ENCODE assay signal across 9 cellular contexts in the genomic region with DNA sequence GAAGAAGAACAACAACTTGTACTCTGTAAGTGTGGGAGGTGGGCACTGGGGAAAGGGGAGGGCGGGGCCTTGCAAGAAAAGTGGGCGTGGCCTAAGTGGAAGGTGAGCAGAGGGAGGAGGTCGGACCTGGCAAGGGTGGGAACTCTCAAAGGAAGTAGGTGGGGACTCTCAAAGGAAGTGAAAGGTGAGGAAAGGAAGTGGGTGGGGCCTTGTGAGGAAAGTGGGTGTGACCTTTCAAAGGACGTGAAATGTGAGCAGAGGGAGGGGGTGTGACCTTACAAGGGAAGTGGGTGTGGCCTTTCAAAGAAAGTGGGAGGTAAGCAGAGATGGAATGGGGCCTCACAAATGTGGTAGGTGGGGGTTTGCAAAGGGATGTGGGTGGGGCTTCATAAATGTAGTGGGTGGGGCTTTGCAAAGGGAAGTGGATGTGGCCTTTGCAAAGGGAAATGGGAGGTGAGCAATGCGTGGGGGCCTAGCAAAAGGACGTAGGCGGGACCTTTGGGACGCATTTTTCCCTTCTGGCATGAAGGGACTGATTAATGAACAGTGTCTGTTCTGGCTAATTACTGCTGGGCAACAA. TPM values are rescaled to one million over a fixed set of nuclear protein-coding genes. Genes with fewer than 3 reads are reported as not detected.
DNase-seq lines count a peak whose midpoint lies in the region; ATAC-seq and TF ChIP-seq lines count a peak whose summit lies in the region.
"Had no signal": no experiment of that assay in that cellular context is flagged by ENCODE, and none has a peak within 500 bp of the region (broad histone marks: within the 10 kb centered on the region; RNA-seq: fewer than 3 reads in every experiment).

No MANE protein-coding gene starts in this region.

- POLR2A ChIA-PET in WTC11 (lab: Charles Lee): no interaction called here

- in situ Hi-C loops in Caki2 (cut with HindIII; ENCODE audit: low pct_unique_long_range_greater_than_20kb, low sequenced_read_pairs) (no loop called here), brain microvascular endothelial cell (cut with HindIII; ENCODE audit: low pct_ligation_motif_present, low sequenced_read_pairs) (no loop called here)

- DNase-seq in Caki2 (ENCODE audit: low read depth) (peak; percentile 6), WTC11 (ENCODE audit: low spot score) (peak; percentile 22), epithelial cell of esophagus (ENCODE audit: low read depth) (peak; percentile 5), hippocampal formation (lab: John Stamatoyannopoulos, UW) (no peak), brain microvascular endothelial cell (no peak)
- DNase-seq in Jurkat, Clone E6-1 (ENCODE audit: low read depth, low spot score): peak; percentile 95
- peak; percentile 7 to 59 for DNase-seq in stimulated activated CD4-positive, alpha-beta T cell treated with anti-CD3 and anti-CD28 coated beads, Interleukin-4, amount 100 ng/mL, for 4 hours

- no peaks in the 10 kb centered on the region for H3K4me1 Mint-ChIP-seq in WTC11

- no peak overlapping the region for H3K4me3 Mint-ChIP-seq in WTC11

- TF ChIP-seq CTCF in WTC11 (IDR thresholded peaks at IDR 0.05) (no peak), epithelial cell of esophagus (IDR thresholded peaks at IDR 0.05; ENCODE audit: insufficient read depth, low read depth, low read length, missing control alignments) (no peak), brain microvascular endothelial cell (IDR thresholded peaks at IDR 0.05; ENCODE audit: low read depth, low read length, missing control alignments) (no peak)

- H3K9me3 Mint-ChIP-seq in WTC11: peaks cover 44% of the 10 kb centered on the region

- no peak overlapping the region for H3K27ac ChIP-seq in brain microvascular endothelial cell

- H3K27me3 ChIP-seq in brain microvascular endothelial cell (replicated peaks): no peaks in the 10 kb centered on the region

- H3K27me3 Mint-ChIP-seq in WTC11 (ENCODE audit: low read depth): peaks cover 13% of the 10 kb centered on the region

- H3K27ac Mint-ChIP-seq in WTC11: no peak overlapping the region

- CTCF ChIA-PET in WTC11 (lab: Charles Lee): no interaction called here

- H3K36me3 ChIP-seq in brain microvascular endothelial cell (replicated peaks): no peaks in the 10 kb centered on the region

- H3K4me3 ChIP-seq in Jurkat, Clone E6-1 (ENCODE audit: low read length): no peak overlapping the region
- H3K4me3 ChIP-seq in epithelial cell of esophagus (ENCODE audit: low read length) (no peak overlapping the region), brain microvascular endothelial cell (ENCODE audit: low read depth, low read length) (no peak overlapping the region)

- ATAC-seq in WTC11 (peak; percentile 64), GM18870 (IDR thresholded peaks at IDR 0.05; ENCODE audit: unreplicated experiment) (no peak)

- H3K36me3 Mint-ChIP-seq in WTC11: peaks cover 17% of the 10 kb centered on the region

TF ChIP-seq in WTC11, 78 proteins besides CTCF, POLR2A, EP300 and RAD21:
- TF ChIP-seq SOX15 (CRISPR knock-in tag; IDR thresholded peaks at IDR 0.05): no peak
- no peak for TF ChIP-seq ZNF219 (CRISPR knock-in tag; IDR thresholded peaks at IDR 0.05; ENCODE audit: borderline replicate concordance)
- TF ChIP-seq NR1H2 (CRISPR knock-in tag; IDR thresholded peaks at IDR 0.05): no peak
- TF ChIP-seq, protein P1, sequence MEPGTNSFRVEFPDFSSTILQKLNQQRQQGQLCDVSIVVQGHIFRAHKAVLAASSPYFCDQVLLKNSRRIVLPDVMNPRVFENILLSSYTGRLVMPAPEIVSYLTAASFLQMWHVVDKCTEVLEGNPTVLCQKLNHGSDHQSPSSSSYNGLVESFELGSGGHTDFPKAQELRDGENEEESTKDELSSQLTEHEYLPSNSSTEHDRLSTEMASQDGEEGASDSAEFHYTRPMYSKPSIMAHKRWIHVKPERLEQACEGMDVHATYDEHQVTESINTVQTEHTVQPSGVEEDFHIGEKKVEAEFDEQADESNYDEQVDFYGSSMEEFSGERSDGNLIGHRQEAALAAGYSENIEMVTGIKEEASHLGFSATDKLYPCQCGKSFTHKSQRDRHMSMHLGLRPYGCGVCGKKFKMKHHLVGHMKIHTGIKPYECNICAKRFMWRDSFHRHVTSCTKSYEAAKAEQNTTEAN (CRISPR knock-in tag; IDR thresholded peaks at IDR 0.05): no peak
- no peak for TF ChIP-seq SP1 (CRISPR knock-in tag; conservative IDR thresholded peaks at IDR 0.05)
- no peak for TF ChIP-seq TEAD4 (CRISPR knock-in tag; IDR thresholded peaks at IDR 0.05)
- TF ChIP-seq ZNF671 (CRISPR knock-in tag; IDR thresholded peaks at IDR 0.05): no peak
- no peak for TF ChIP-seq MYBL2 (CRISPR knock-in tag; IDR thresholded peaks at IDR 0.05)
- TF ChIP-seq, protein P2, sequence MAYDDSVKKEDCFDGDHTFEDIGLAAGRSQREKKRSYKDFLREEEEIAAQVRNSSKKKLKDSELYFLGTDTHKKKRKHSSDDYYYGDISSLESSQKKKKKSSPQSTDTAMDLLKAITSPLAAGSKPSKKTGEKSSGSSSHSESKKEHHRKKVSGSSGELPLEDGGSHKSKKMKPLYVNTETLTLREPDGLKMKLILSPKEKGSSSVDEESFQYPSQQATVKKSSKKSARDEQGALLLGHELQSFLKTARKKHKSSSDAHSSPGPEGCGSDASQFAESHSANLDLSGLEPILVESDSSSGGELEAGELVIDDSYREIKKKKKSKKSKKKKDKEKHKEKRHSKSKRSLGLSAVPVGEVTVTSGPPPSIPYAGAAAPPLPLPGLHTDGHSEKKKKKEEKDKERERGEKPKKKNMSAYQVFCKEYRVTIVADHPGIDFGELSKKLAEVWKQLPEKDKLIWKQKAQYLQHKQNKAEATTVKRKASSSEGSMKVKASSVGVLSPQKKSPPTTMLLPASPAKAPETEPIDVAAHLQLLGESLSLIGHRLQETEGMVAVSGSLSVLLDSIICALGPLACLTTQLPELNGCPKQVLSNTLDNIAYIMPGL (CRISPR knock-in tag; IDR thresholded peaks at IDR 0.05): no peak
- TF ChIP-seq CBFB (CRISPR knock-in tag; IDR thresholded peaks at IDR 0.05; ENCODE audit: low read depth): no peak
- TF ChIP-seq NFYB (CRISPR knock-in tag; conservative IDR thresholded peaks at IDR 0.05; ENCODE audit: low read depth): no peak
- TF ChIP-seq ZNF121 (CRISPR knock-in tag; IDR thresholded peaks at IDR 0.05): no peak
- TF ChIP-seq, protein P3, sequence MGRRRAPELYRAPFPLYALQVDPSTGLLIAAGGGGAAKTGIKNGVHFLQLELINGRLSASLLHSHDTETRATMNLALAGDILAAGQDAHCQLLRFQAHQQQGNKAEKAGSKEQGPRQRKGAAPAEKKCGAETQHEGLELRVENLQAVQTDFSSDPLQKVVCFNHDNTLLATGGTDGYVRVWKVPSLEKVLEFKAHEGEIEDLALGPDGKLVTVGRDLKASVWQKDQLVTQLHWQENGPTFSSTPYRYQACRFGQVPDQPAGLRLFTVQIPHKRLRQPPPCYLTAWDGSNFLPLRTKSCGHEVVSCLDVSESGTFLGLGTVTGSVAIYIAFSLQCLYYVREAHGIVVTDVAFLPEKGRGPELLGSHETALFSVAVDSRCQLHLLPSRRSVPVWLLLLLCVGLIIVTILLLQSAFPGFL (CRISPR knock-in tag; IDR thresholded peaks at IDR 0.05; ENCODE audit: borderline replicate concordance): no peak

RNA-seq across cellular contexts. Expression of a gene that starts 25.9 kb away (rescaled TPM):
- total RNA-seq in Caki2 (2014; rRNA removed; shearing (Covaris generic); ENCODE audit: low replicate concordance): not detected in 2 replicates
- polyA plus RNA-seq in Jurkat, Clone E6-1 (2012; ENCODE audit: insufficient read depth, insufficient read length): not detected
- not detected in 3 replicates for total RNA-seq in WTC11 (2021)
- total RNA-seq: dermis microvascular lymphatic vessel endothelial cell had no signal

RNA-seq across cellular contexts. Expression of a gene that starts 51.1 kb away (rescaled TPM):
- total RNA-seq in Caki2 (2014; rRNA removed; shearing (Covaris generic); ENCODE audit: low replicate concordance): 2.0 and 5.8 TPM in 2 replicates
- polyA plus RNA-seq in Jurkat, Clone E6-1 (2012; ENCODE audit: insufficient read depth, insufficient read length): 12.7 TPM
- total RNA-seq in WTC11 (2021): 3.4 to 4.6 TPM (median 4.2 TPM) in 3 replicates

Comparison
In these comparisons a context has a peak if more than half of its experiments do, and no peak if none do; other contexts are left out.
1. DNase-seq: peak in Caki2 (single experiment), Jurkat, Clone E6-1 (single experiment), WTC11 (single experiment), epithelial cell of esophagus (single experiment) and stimulated activated CD4-positive, alpha-beta T cell treated with anti-CD3 and anti-CD28 coated beads, Interleukin-4, amount 100 ng/mL, for 4 hours (2 of 2); none in hippocampal formation (0 of 2) and brain microvascular endothelial cell (single experiment).